8 cellular contexts compared by ENCODE assay signal in genomic region chr2:130390460-130391057, GRCh38. TPM values are rescaled to one million over a fixed set of nuclear protein-coding genes. Genes with fewer than 3 reads are reported as not detected.
DNase-seq lines count a peak whose midpoint lies in the region; ATAC-seq and TF ChIP-seq lines count a peak whose summit lies in the region.

No MANE protein-coding gene starts in this region.

- H3K27me3 Mint-ChIP-seq in WTC11 (ENCODE audit: low read depth) = peaks cover 21% of the 10 kb centered on the region

- POLR2A ChIA-PET in WTC11 (lab: Charles Lee) = interaction anchor here (1.0 kb wide), 1 partner anchor 49 kb away, joined by 3 read pairs; a partner anchor contains a TSS

- H3K27ac Mint-ChIP-seq in WTC11 = no peak overlapping the region

- H3K4me1 Mint-ChIP-seq in WTC11 = peaks cover 29% of the 10 kb centered on the region

- H3K4me3 Mint-ChIP-seq in WTC11 = peak overlapping the region; percentile 79

- CTCF ChIA-PET in WTC11 (lab: Charles Lee) = interaction anchor here (1.1 to 1.9 kb wide), 2 partner anchors 9 to 18 kb away, joined by 3 to 6 read pairs; no protein-coding TSS in a partner anchor

- WGBS in heart left ventricle, 4 donors = 38 to 41% (median 39%) methylated on average over 16 of the region's 16 CpGs

- H3K9me3 Mint-ChIP-seq in WTC11 = peaks cover 3% of the 10 kb centered on the region; the same call in 1 of the 2 replicates

- no peak for TF ChIP-seq CTCF in WTC11 (IDR thresholded peaks at IDR 0.05)
- TF ChIP-seq CTCF in heart left ventricle (IDR thresholded peaks at IDR 0.05) = no peak
- TF ChIP-seq CTCF in retinal pigment epithelial cell (conservative IDR thresholded peaks at IDR 0.05; ENCODE audit: low read depth, low read length) = no peak

- no peaks in the 10 kb centered on the region for H3K36me3 Mint-ChIP-seq in WTC11

- no peak for TF ChIP-seq POLR2A in heart left ventricle (IDR thresholded peaks at IDR 0.05)

- DNase-seq in DMS153 (lab: John Stamatoyannopoulos, UW) = peak; percentile 38
- DNase-seq in DMS153 treated with DMSO at 0.1 percent for 48 hours (lab: John Stamatoyannopoulos, UW; ENCODE audit: unreplicated experiment) = no peak
- no peak for DNase-seq in WTC11 (ENCODE audit: low spot score)
- peak in 4 of 5 donors; percentile 45 to 65 (median 57) for DNase-seq in heart left ventricle
- no peak for DNase-seq in retinal pigment epithelial cell (ENCODE audit: low read depth)
- no peak for DNase-seq in COR-L47 (lab: John Stamatoyannopoulos, UW)
- DNase-seq in hepatic stellate cell (ENCODE audit: low spot score) = no peak

- H3K27me3 ChIP-seq in heart left ventricle = no peaks in the 10 kb centered on the region

- H3K9me3 ChIP-seq in heart left ventricle = no peaks in the 10 kb centered on the region

- ATAC-seq in HG03025 (IDR thresholded peaks at IDR 0.05; ENCODE audit: low FRiP score, unreplicated experiment) (peak; percentile 21), WTC11 (no peak), heart left ventricle (peak; percentile 20 to 50 (median 32))

- H3K27ac ChIP-seq in heart left ventricle = peak overlapping the region; percentile 79 to 94 (median 89)

- H3K4me1 ChIP-seq in heart left ventricle = peaks cover 0 to 59% (median 40%) of the 10 kb centered on the region in 12 donors

- intact Hi-C loops in heart left ventricle (cut with DNase I) = loop anchor here in 3 of 10 donors (1.0 to 5.0 kb wide), 4 partner anchors 18 to 48 kb away; partner anchors contain the start of genes IMP4 (in 2 of the 3) and PTPN18 (in 1 of the 3)

- no peaks in the 10 kb centered on the region for H3K36me3 ChIP-seq in heart left ventricle

- H3K4me3 ChIP-seq in heart left ventricle (peak overlapping the region; percentile 36 to 84 (median 74)), retinal pigment epithelial cell (ENCODE audit: low read length) (peak overlapping the region; percentile 73)

TF ChIP-seq in WTC11, 78 proteins besides CTCF, POLR2A, EP300 and RAD21:
- TF ChIP-seq ATF3 (CRISPR knock-in tag; conservative IDR thresholded peaks at IDR 0.05) (no peak), RORB (CRISPR knock-in tag; IDR thresholded peaks at IDR 0.05) (no peak), CBFB (CRISPR knock-in tag; IDR thresholded peaks at IDR 0.05; ENCODE audit: low read depth) (no peak), TEAD1 (CRISPR knock-in tag; IDR thresholded peaks at IDR 0.05) (no peak), RELA (CRISPR knock-in tag; IDR thresholded peaks at IDR 0.05; ENCODE audit: borderline replicate concordance) (no peak), KAT7 (CRISPR knock-in tag; IDR thresholded peaks at IDR 0.05; ENCODE audit: borderline replicate concordance) (no peak), TP53 (CRISPR knock-in tag; IDR thresholded peaks at IDR 0.05) (no peak), OVOL2 (CRISPR knock-in tag; IDR thresholded peaks at IDR 0.05; ENCODE audit: borderline replicate concordance) (no peak), NR2C2 (CRISPR knock-in tag; IDR thresholded peaks at IDR 0.05) (no peak)
- TF ChIP-seq, protein P1, sequence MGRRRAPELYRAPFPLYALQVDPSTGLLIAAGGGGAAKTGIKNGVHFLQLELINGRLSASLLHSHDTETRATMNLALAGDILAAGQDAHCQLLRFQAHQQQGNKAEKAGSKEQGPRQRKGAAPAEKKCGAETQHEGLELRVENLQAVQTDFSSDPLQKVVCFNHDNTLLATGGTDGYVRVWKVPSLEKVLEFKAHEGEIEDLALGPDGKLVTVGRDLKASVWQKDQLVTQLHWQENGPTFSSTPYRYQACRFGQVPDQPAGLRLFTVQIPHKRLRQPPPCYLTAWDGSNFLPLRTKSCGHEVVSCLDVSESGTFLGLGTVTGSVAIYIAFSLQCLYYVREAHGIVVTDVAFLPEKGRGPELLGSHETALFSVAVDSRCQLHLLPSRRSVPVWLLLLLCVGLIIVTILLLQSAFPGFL (CRISPR knock-in tag; IDR thresholded peaks at IDR 0.05; ENCODE audit: borderline replicate concordance) = no peak
- TF ChIP-seq, protein P2, sequence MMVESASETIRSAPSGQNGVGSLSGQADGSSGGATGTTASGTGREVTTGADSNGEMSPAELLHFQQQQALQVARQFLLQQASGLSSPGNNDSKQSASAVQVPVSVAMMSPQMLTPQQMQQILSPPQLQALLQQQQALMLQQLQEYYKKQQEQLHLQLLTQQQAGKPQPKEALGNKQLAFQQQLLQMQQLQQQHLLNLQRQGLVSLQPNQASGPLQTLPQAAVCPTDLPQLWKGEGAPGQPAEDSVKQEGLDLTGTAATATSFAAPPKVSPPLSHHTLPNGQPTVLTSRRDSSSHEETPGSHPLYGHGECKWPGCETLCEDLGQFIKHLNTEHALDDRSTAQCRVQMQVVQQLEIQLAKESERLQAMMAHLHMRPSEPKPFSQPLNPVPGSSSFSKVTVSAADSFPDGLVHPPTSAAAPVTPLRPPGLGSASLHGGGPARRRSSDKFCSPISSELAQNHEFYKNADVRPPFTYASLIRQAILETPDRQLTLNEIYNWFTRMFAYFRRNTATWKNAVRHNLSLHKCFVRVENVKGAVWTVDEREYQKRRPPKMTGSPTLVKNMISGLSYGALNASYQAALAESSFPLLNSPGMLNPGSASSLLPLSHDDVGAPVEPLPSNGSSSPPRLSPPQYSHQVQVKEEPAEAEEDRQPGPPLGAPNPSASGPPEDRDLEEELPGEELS (CRISPR knock-in tag; IDR thresholded peaks at IDR 0.05) = no peak
- TF ChIP-seq, protein P3, sequence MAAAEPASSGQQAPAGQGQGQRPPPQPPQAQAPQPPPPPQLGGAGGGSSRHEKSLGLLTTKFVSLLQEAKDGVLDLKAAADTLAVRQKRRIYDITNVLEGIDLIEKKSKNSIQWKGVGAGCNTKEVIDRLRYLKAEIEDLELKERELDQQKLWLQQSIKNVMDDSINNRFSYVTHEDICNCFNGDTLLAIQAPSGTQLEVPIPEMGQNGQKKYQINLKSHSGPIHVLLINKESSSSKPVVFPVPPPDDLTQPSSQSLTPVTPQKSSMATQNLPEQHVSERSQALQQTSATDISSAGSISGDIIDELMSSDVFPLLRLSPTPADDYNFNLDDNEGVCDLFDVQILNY (CRISPR knock-in tag; IDR thresholded peaks at IDR 0.05) = no peak
- TF ChIP-seq, protein P4, sequence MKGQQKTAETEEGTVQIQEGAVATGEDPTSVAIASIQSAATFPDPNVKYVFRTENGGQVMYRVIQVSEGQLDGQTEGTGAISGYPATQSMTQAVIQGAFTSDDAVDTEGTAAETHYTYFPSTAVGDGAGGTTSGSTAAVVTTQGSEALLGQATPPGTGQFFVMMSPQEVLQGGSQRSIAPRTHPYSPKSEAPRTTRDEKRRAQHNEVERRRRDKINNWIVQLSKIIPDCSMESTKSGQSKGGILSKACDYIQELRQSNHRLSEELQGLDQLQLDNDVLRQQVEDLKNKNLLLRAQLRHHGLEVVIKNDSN (CRISPR knock-in tag; IDR thresholded peaks at IDR 0.05) = no peak
TF ChIP-seq in WTC11: peak in this region for 0.

RNA-seq across cellular contexts. Expression of gene PTPN18, which starts 34.7 kb away (rescaled TPM):
- total RNA-seq in WTC11 (2021) (15.7 to 21.8 TPM (median 21.0 TPM) in 3 replicates), heart left ventricle (10 to 100 TPM in 8 of 9 donors, 1 to 10 TPM in 1; 9.7 to 42.5 (median 11.1) TPM)
- polyA plus RNA-seq in heart left ventricle = 10 to 100 TPM; 16.3 to 16.8 TPM

RNA-seq across cellular contexts. Expression of gene IMP4, which starts 47.9 kb away (rescaled TPM):
- total RNA-seq in WTC11 (2021) = 80.4 to 89.2 TPM (median 85.2 TPM) in 3 replicates
- 100 to 1,000 TPM in 2 of 9 donors, 10 to 100 TPM in 7; 55.8 to 130 (median 68.5) TPM for total RNA-seq in heart left ventricle
- 100 to 1,000 TPM in 1 of 2 donors, 10 to 100 TPM in 1; 73.7 to 209 TPM for polyA plus RNA-seq in heart left ventricle

Comparison
In these comparisons a context has a peak if more than half of its experiments do, and no peak if none do; other contexts are left out.
1. DNase-seq: peak in DMS153 (single experiment) and heart left ventricle (4 of 5); none in DMS153 treated with DMSO at 0.1 percent for 48 hours (single experiment), WTC11 (single experiment), retinal pigment epithelial cell (single experiment), COR-L47 (single experiment) and hepatic stellate cell (single experiment).